In genomic region chr5:173932695-173933139, GRCh38 we compare ENCODE assay signal across 20 cellular contexts. TPM values are rescaled to one million over a fixed set of nuclear protein-coding genes. Genes with fewer than 3 reads are reported as not detected.
DNase-seq lines count a peak whose midpoint lies in the region; ATAC-seq, FAIRE-seq and TF ChIP-seq lines count a peak whose summit lies in the region.
"Had no signal": no experiment of that assay in that cellular context is flagged by ENCODE, and none has a peak within 500 bp of the region (broad histone marks: within the 10 kb centered on the region; RNA-seq: fewer than 3 reads in every experiment).

No MANE protein-coding gene starts in this region.

- WGBS in H1 (ENCODE audit: extremely low coverage in 1 of 2, insufficient coverage in 1 of 2, insufficient read length in 1 of 2, insufficient replicate concordance in 2 of 2, low coverage in 1 of 2, low lambda C conversion rate in 2 of 2, missing lambda C conversion rate in 1 of 2), 2 experiments, result 80% methylated on average over 2 of the region's 2 CpGs; no CpG with 5 or more reads in 1 of the 2 experiments
- WGBS in mesenchymal stem cell, result 44% methylated on average over 2 of the region's 2 CpGs

- H2BK20ac ChIP-seq in H1 (ENCODE audit: low read length), result no peak overlapping the region

- no peak overlapping the region for H3K4me2 ChIP-seq in H1 (ENCODE audit: insufficient read depth in 1 of 2, low read depth in 2 of 2, low read length in 2 of 2)
- no peak overlapping the region for H3K4me2 ChIP-seq in mesenchymal stem cell (ENCODE audit: low read length, poor library complexity, severe bottlenecking)
- H3K4me2 ChIP-seq: BLaER1 treated with 17β-estradiol and CSF1 and Interleukin-3, amounts not matched to agents 10 nM and 100 nM had no signal

- H3K36me3 ChIP-seq in H1 (ENCODE audit: control insufficient read depth in 2 of 4, insufficient read depth in 4 of 4, low read length in 3 of 4) (no peaks in the 10 kb centered on the region), mesenchymal stem cell (ENCODE audit: control insufficient read depth in 1 of 2, insufficient read depth in 2 of 2, low read depth in 1 of 2, low read length in 2 of 2) (peaks cover 3 to 40% of the 10 kb centered on the region in 2 experiments), skeletal muscle tissue (ENCODE audit: control insufficient read depth in 3 of 3, insufficient read depth in 3 of 3, low read length in 3 of 3) (peaks cover 0 to 4% (median 3%) of the 10 kb centered on the region in 3 donors)

- H3K9ac ChIP-seq in H1 (replicated peaks in 1 of 4; ENCODE audit: extremely low read depth in 1 of 4, low read depth in 3 of 4, low read length in 3 of 4) (no peak overlapping the region), mesenchymal stem cell (ENCODE audit: low read length) (no peak overlapping the region), skeletal muscle tissue (ENCODE audit: low read depth in 1 of 3, low read length in 3 of 3) (no peak overlapping the region)
- H3K9ac ChIP-seq: BLaER1 treated with 17β-estradiol and CSF1 and Interleukin-3, amounts not matched to agents 10 nM and 100 nM had no signal

- no peak overlapping the region for H3K23ac ChIP-seq in H1 (ENCODE audit: insufficient read length)
- no peak overlapping the region for H3K23ac ChIP-seq in mesenchymal stem cell (ENCODE audit: low read length in 2 of 2)

- FAIRE-seq in H1 (lab: Jason Lieb, UNC), result no peak
- FAIRE-seq: GM12878, GM18507 had no signal

- DNase-seq in DMS53 (lab: John Stamatoyannopoulos, UW), result peak; percentile 14
- no peak for DNase-seq in DMS53 treated with DMSO at 0.1 percent for 48 hours (lab: John Stamatoyannopoulos, UW; ENCODE audit: unreplicated experiment)
- DNase-seq in H1 (ENCODE audit: low read depth in 1 of 2, low spot score in 2 of 2), result no peak
- peak; percentile 37 for DNase-seq in mesenchymal stem cell
- DNase-seq in SW480 (ENCODE audit: low spot score), result no peak
- no peak for DNase-seq in cerebellar cortex (ENCODE audit: low spot score)
- DNase-seq: DMS79, NCI-H1092, NCI-H1694, NCI-H510A, NCI-H82 had no signal

- CTCF ChIA-PET in H1 (lab: Charles Lee; ENCODE audit: partially characterized antibody), result interaction anchor here (1.0 to 2.1 kb wide), 4 partner anchors 9 to 168 kb away, joined by 3 to 5 read pairs (median 4); no protein-coding TSS in a partner anchor

- H4K8ac ChIP-seq in H1 (ENCODE audit: extremely low read depth, insufficient read depth, low read length) (no peak overlapping the region), mesenchymal stem cell (ENCODE audit: low read length) (no peak overlapping the region)

- H2BK15ac ChIP-seq in H1 (ENCODE audit: low read length), result no peak overlapping the region
- no peak overlapping the region for H2BK15ac ChIP-seq in mesenchymal stem cell (ENCODE audit: low read depth, poor library complexity, severe bottlenecking)

- no peak for TF ChIP-seq CTCF in H1 (IDR thresholded peaks at IDR 0.05; ENCODE audit: control extremely low read depth in 1 of 3, insufficient read depth in 1 of 3, low read depth in 1 of 3, low read length in 3 of 3)

- H3K27me3 ChIP-seq in H1 (replicated peaks in 1 of 4; ENCODE audit: control insufficient read depth in 3 of 4, extremely low read depth in 1 of 4, insufficient read depth in 3 of 4, low read length in 3 of 4) (no peaks in the 10 kb centered on the region), mesenchymal stem cell (ENCODE audit: control insufficient read depth in 1 of 2, insufficient read depth in 1 of 2, low read length in 2 of 2) (no peaks in the 10 kb centered on the region), skeletal muscle tissue (ENCODE audit: control insufficient read depth in 3 of 3, insufficient read depth in 3 of 3, low read length in 3 of 3) (no peaks in the 10 kb centered on the region)
- H3K27me3 ChIP-seq: BLaER1 treated with 17β-estradiol and CSF1 and Interleukin-3, amounts not matched to agents 10 nM and 100 nM had no signal

- no peaks in the 10 kb centered on the region for H3K9me3 ChIP-seq in H1 (ENCODE audit: insufficient read depth in 2 of 2, low read depth in 1 of 2, low read length in 1 of 2)
- H3K9me3 ChIP-seq in mesenchymal stem cell (ENCODE audit: control insufficient read depth, low read length), result no peaks in the 10 kb centered on the region
- H3K9me3 ChIP-seq in skeletal muscle tissue (ENCODE audit: control insufficient read depth in 3 of 3, low read length in 3 of 3), result no peaks in the 10 kb centered on the region
- H3K9me3 ChIP-seq: BLaER1 treated with 17β-estradiol and CSF1 and Interleukin-3, amounts not matched to agents 10 nM and 100 nM had no signal

- H3K79me2 ChIP-seq in H1 (ENCODE audit: control insufficient read depth in 1 of 2, insufficient read depth in 2 of 2, low read length in 2 of 2), result no peaks in the 10 kb centered on the region

- no peak for ATAC-seq in HG03045 (IDR thresholded peaks at IDR 0.05; ENCODE audit: unreplicated experiment)
- ATAC-seq: GM12878, HCT116 had no signal

- H3K27ac ChIP-seq in H1 (ENCODE audit: low read depth, low read length) (no peak overlapping the region), mesenchymal stem cell (ENCODE audit: low read length, poor library complexity, severe bottlenecking) (no peak overlapping the region), skeletal muscle tissue (ENCODE audit: low read depth, low read length) (peak overlapping the region; percentile 45)
- H3K27ac ChIP-seq: 22Rv1; BLaER1 treated with 17β-estradiol and CSF1 and Interleukin-3, amounts not matched to agents 10 nM and 100 nM had no signal

- no peak overlapping the region for H3K56ac ChIP-seq in H1 (replicated peaks; ENCODE audit: insufficient read length, low read depth, low read length)

- TF ChIP-seq RAD21 in H1 (IDR thresholded peaks at IDR 0.05 in 1 of 2, conservative IDR thresholded peaks at IDR 0.05 in 1 of 2; ENCODE audit: low read depth in 2 of 2, low read length in 2 of 2), result no peak

- POLR2A ChIA-PET in H1 (lab: Charles Lee; ENCODE audit: partially characterized antibody), result no interaction called here

- no peaks in the 10 kb centered on the region for H4K20me1 ChIP-seq in H1 (replicated peaks in 1 of 2; ENCODE audit: control insufficient read depth in 1 of 2, insufficient read depth in 2 of 2, low read length in 2 of 2)

- TF ChIP-seq POLR2A in H1 (IDR thresholded peaks at IDR 0.05; ENCODE audit: control extremely low read depth in 1 of 2, low read depth in 2 of 2, low read length in 2 of 2), result no peak

- no peak overlapping the region for H3K4ac ChIP-seq in H1 (replicated peaks; ENCODE audit: insufficient read length, low read depth, low read length)
- no peak overlapping the region for H3K4ac ChIP-seq in mesenchymal stem cell (ENCODE audit: low read depth in 1 of 2, low read length in 2 of 2)

- no peak for TF ChIP-seq EP300 in H1 (IDR thresholded peaks at IDR 0.05; ENCODE audit: borderline replicate concordance in 1 of 2, low read depth in 2 of 2, low read length in 2 of 2)

- no peaks in the 10 kb centered on the region for H3K23me2 ChIP-seq in H1 (ENCODE audit: low read depth, low read length)

- H3K18ac ChIP-seq in H1 (ENCODE audit: extremely low read depth, low read length), result no peak overlapping the region
- H3K18ac ChIP-seq in mesenchymal stem cell (ENCODE audit: low read depth in 1 of 2, low read length in 2 of 2), result no peak overlapping the region

- H3K79me1 ChIP-seq in H1 (ENCODE audit: low read depth, low read length) (no peaks in the 10 kb centered on the region), mesenchymal stem cell (replicated peaks; ENCODE audit: low read length, poor library complexity, severe bottlenecking) (peaks cover 16% of the 10 kb centered on the region)

- no peak overlapping the region for H4K5ac ChIP-seq in H1 (ENCODE audit: insufficient read length, low read depth, low read length)

- no peak overlapping the region for H3K14ac ChIP-seq in H1 (ENCODE audit: insufficient read length)
- no peak overlapping the region for H3K14ac ChIP-seq in mesenchymal stem cell (ENCODE audit: low read length in 2 of 2)

- H2BK12ac ChIP-seq in H1 (ENCODE audit: low read depth, low read length) (no peak overlapping the region), mesenchymal stem cell (ENCODE audit: low read length in 2 of 2) (no peak overlapping the region)

- H3K4me1 ChIP-seq in H1 (replicated peaks in 1 of 4; ENCODE audit: control insufficient read depth in 3 of 4, insufficient read depth in 4 of 4, low read length in 3 of 4) (peaks cover 0 to 3% (median 0%) of the 10 kb centered on the region in 4 experiments; a peak in 2 of 7 replicates), mesenchymal stem cell (ENCODE audit: control insufficient read depth, insufficient read depth, low read depth, low read length) (no peaks in the 10 kb centered on the region), skeletal muscle tissue (ENCODE audit: control insufficient read depth in 3 of 3, insufficient read depth in 3 of 3, low read length in 3 of 3) (peaks cover 12 to 27% (median 25%) of the 10 kb centered on the region in 3 donors)

- H2AK5ac ChIP-seq in H1 (ENCODE audit: low read depth, low read length) (no peak overlapping the region), mesenchymal stem cell (ENCODE audit: low read length, severe bottlenecking) (no peak overlapping the region)

- H4K91ac ChIP-seq in H1 (replicated peaks; ENCODE audit: insufficient read length, low read length) (no peak overlapping the region), mesenchymal stem cell (ENCODE audit: low read length) (no peak overlapping the region)

- H2AFZ ChIP-seq in H1 (ENCODE audit: low read length) (no peak overlapping the region), mesenchymal stem cell (ENCODE audit: low read depth, low read length) (no peak overlapping the region)

- H2BK120ac ChIP-seq in H1 (replicated peaks; ENCODE audit: low read depth, low read length) (no peak overlapping the region), mesenchymal stem cell (ENCODE audit: low read depth, low read length) (no peak overlapping the region)

- no peak overlapping the region for H3K4me3 ChIP-seq in H1 (ENCODE audit: extremely low read depth in 1 of 4, insufficient read depth in 2 of 4, low read depth in 3 of 4, low read length in 4 of 4)
- no peak overlapping the region for H3K4me3 ChIP-seq in mesenchymal stem cell (ENCODE audit: insufficient read depth in 1 of 2, low read depth in 1 of 2, low read length in 2 of 2)
- no peak overlapping the region for H3K4me3 ChIP-seq in skeletal muscle tissue (ENCODE audit: low read length in 3 of 3)
- H3K4me3 ChIP-seq: BLaER1 treated with 17β-estradiol and CSF1 and Interleukin-3, amounts not matched to agents 10 nM and 100 nM; GM12878 had no signal

- H2BK5ac ChIP-seq in H1 (ENCODE audit: low read depth, low read length) (no peak overlapping the region), mesenchymal stem cell (ENCODE audit: low read depth, low read length, poor library complexity, severe bottlenecking) (no peak overlapping the region)

RNA-seq across cellular contexts. Expression of gene CPEB4, which starts 44.6 kb away (rescaled TPM):
- 13.4 and 14.3 TPM in 2 replicates for total RNA-seq in H1 (2021; fragmentation: NEBNext Ultra II Directional; extraction: Animal tissue kit (Norgen Biotek cat#: 25700))
- polyA plus RNA-seq in H1 (2011; rRNA removed), result 5.7 and 8.4 TPM in 2 replicates
- polyA plus RNA-seq in H1 (2011; cell fraction: cytosol; rRNA removed), result 5.6 TPM
- polyA plus RNA-seq in H1 (2011; cell fraction: nucleus; rRNA removed), result 6.6 TPM
- polyA plus RNA-seq in H1 (2012, experiment 1 of 2), result 8.2 to 11.1 TPM (median 9.9 TPM) in 4 replicates
- polyA plus RNA-seq in H1 (2012, experiment 2 of 2), result 0.79 TPM
- 5.9 TPM for polyA plus RNA-seq in H1 (2013, experiment 1 of 2)
- 4.8 TPM for polyA plus RNA-seq in H1 (2013, experiment 2 of 2)
- 33.2 and 45.1 TPM in 2 replicates for polyA minus RNA-seq in H1 (2011; rRNA and poly(A)+ RNA removed)
- 8.7 TPM for polyA minus RNA-seq in H1 (2011; cell fraction: cytosol; rRNA and poly(A)+ RNA removed)
- polyA minus RNA-seq in H1 (2011; cell fraction: nucleus; rRNA and poly(A)+ RNA removed), result 22.2 TPM
- polyA plus RNA-seq in mesenchymal stem cell (2013, experiment 1 of 2), result 12.8 TPM
- polyA plus RNA-seq in mesenchymal stem cell (2013, experiment 2 of 2), result 12.4 TPM
- total RNA-seq in skeletal muscle tissue, result 32.4 TPM

RNA-seq across cellular contexts. Expression of gene C5orf47, which starts 56.3 kb away (rescaled TPM):
- total RNA-seq in H1 (2021; fragmentation: NEBNext Ultra II Directional; extraction: Animal tissue kit (Norgen Biotek cat#: 25700)), result 0.29 TPM in 1 of 2 replicates, not detected in the other
- polyA plus RNA-seq in H1 (2011; rRNA removed), result 0.09 and 0.11 TPM in 2 replicates
- 0.27 TPM for polyA plus RNA-seq in H1 (2011; cell fraction: cytosol; rRNA removed)
- 0.06 TPM for polyA plus RNA-seq in H1 (2011; cell fraction: nucleus; rRNA removed)
- 0.07 to 0.08 TPM in 2 of 4 replicates, not detected in the others for polyA plus RNA-seq in H1 (2012, experiment 1 of 2)
- polyA plus RNA-seq in H1 (2012, experiment 2 of 2), result not detected
- polyA plus RNA-seq in H1 (2013, experiment 1 of 2), result 0.16 TPM
- 0.11 TPM for polyA plus RNA-seq in H1 (2013, experiment 2 of 2)
- polyA minus RNA-seq in H1 (2011; rRNA and poly(A)+ RNA removed), result not detected in 2 replicates
- not detected for polyA minus RNA-seq in H1 (2011; cell fraction: cytosol; rRNA and poly(A)+ RNA removed)
- not detected for polyA minus RNA-seq in H1 (2011; cell fraction: nucleus; rRNA and poly(A)+ RNA removed)
- not detected for polyA plus RNA-seq in mesenchymal stem cell (2013, experiment 1 of 2)
- 0.03 TPM for polyA plus RNA-seq in mesenchymal stem cell (2013, experiment 2 of 2)
- not detected for total RNA-seq in skeletal muscle tissue
- total RNA-seq: G401, GM12878, HT1080 had no signal

Comparison
In these comparisons a context has a peak if more than half of its experiments do, and no peak if none do; other contexts are left out.
1. DNase-seq: peak in DMS53 (single experiment) and mesenchymal stem cell (single experiment); none in DMS53 treated with DMSO at 0.1 percent for 48 hours (single experiment), H1 (0 of 2), SW480 (single experiment) and cerebellar cortex (single experiment).